In the genomic region with DNA sequence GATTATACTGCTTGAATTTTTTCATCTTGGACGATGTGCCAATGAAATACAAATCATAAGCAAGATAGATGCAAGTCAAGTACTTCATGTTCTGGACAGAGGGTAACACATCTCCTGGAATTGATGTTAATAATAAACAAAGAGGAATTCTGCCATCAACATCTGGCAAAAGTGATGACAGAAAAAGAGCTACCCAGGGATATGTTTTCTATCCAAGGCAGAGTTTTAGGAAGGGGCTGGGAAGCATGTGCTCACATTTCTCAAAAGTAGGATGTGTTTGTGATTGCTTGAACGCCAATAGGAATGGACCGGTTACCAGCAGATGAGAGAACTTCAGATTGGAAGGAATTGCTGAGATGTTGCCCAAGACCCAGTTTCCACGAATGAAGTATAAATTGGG, we compare ENCODE assay signal across 23 cellular contexts.
"Had no signal": no experiment of that assay in that cellular context is flagged by ENCODE, and none has a peak within 500 bp of the region (broad histone marks: within the 10 kb centered on the region; RNA-seq: fewer than 3 reads in every experiment).

No MANE protein-coding gene starts in this region.

- H3K4me2 ChIP-seq: KMS-11 had no signal

- H3K9me3 ChIP-seq: SJSA1 had no signal

- H3K27me3 Mint-ChIP-seq: IgD-negative memory B cell had no signal

- ATAC-seq: K562 had no signal

- H3K36me3 Mint-ChIP-seq: IgD-negative memory B cell had no signal

- H3K4me1 ChIP-seq: SJSA1 had no signal

- H3K27ac Mint-ChIP-seq: IgD-negative memory B cell had no signal

- H3K4me3 Mint-ChIP-seq: IgD-negative memory B cell had no signal

- H3K27ac ChIP-seq: HL-60, KMS-11, SJSA1, SK-N-MC had no signal

- H3K4me3 ChIP-seq: K562, SJSA1, SK-N-MC had no signal

- H3K9ac ChIP-seq: KMS-11 had no signal

- H3K4me1 Mint-ChIP-seq: IgD-negative memory B cell had no signal

- DNase-seq: Kasumi-1, MM.1S, NCI-H1048, NCI-H1105 treated with DMSO at 0.1 percent for 48 hours, NCI-H1417 treated with DMSO at 0.1 percent for 48 hours, NCI-H146, NCI-H1694 treated with DMSO at 0.1 percent for 48 hours, NCI-H1930, NCI-H2081, NCI-H2107, NCI-H2227 treated with DMSO at 0.1 percent for 48 hours, NCI-H524, NCI-H526 treated with DMSO at 0.1 percent for 48 hours, NCI-H748 treated with DMSO at 0.1 percent for 48 hours, Right ventricle myocardium superior, RPMI8226, SIG-M5 had no signal

- H3K36me3 ChIP-seq: SJSA1 had no signal

- H3K27me3 ChIP-seq: SJSA1 had no signal
